ENCODE assay signal across 12 cellular contexts in the genomic region with DNA sequence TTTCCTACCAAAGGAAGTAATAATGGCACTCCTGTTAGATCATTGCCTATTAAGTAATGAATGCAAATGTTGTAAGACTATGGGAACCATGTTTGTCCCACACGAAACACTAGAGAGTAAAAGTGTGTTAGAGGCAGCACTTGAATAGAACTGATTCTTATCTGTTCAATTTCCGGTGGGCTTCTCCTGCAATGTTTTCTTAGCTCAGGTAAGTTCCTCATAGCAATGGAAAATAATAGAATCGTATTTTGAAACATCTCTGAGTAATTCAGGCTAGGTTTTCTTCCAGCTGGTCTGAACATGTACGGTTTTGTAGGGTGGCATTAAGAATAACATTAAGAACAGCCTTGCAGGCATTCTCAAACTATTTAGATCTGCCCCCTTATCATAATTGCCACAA.
DNase-seq lines count a peak whose midpoint lies in the region; ATAC-seq and TF ChIP-seq lines count a peak whose summit lies in the region.
"Had no signal": no experiment of that assay in that cellular context is flagged by ENCODE, and none has a peak within 500 bp of the region (broad histone marks: within the 10 kb centered on the region; RNA-seq: fewer than 3 reads in every experiment).

No MANE protein-coding gene starts in this region.

- POLR2A ChIA-PET in RWPE1 (lab: Yijun Ruan, JAX; ENCODE audit: low non-redundant PET), result no interaction called here

- DNase-seq in HPDE6-E6E7 (ENCODE audit: extremely low spot score) (peak; percentile 38), RWPE1 (ENCODE audit: low spot score) (peak; percentile 25), epithelial cell of prostate (ENCODE audit: low read depth, low spot score) (peak; percentile 57), right lobe of liver (no peak), HK-2 (ENCODE audit: unreplicated experiment) (no peak), SW 1271 (lab: John Stamatoyannopoulos, UW) (no peak)
- DNase-seq: C1 segment of cervical spinal cord; CD4-positive, alpha-beta memory T cell; DMS79 treated with DMSO at 0.1 percent for 48 hours; GDM1 had no signal

- no peaks in the 10 kb centered on the region for H3K9me3 ChIP-seq in right lobe of liver
- H3K9me3 ChIP-seq: HAP-1 had no signal

- CTCF ChIA-PET in RWPE1 (lab: Yijun Ruan, JAX), result interaction anchor here (0.9 kb wide), 1 partner anchor 16 kb away, joined by 3 read pairs; no protein-coding TSS in a partner anchor

- intact Hi-C loops in right lobe of liver (cut with DNase I), result no loop called here

- H3K36me3 ChIP-seq in right lobe of liver, result no peaks in the 10 kb centered on the region
- H3K36me3 ChIP-seq: HAP-1 had no signal

- no peak overlapping the region for H3K4me3 ChIP-seq in right lobe of liver
- H3K4me3 ChIP-seq: HAP-1 had no signal

- no peaks in the 10 kb centered on the region for H3K27me3 ChIP-seq in right lobe of liver

- TF ChIP-seq POLR2A in right lobe of liver (IDR thresholded peaks at IDR 0.05), result no peak

- TF ChIP-seq CTCF in RWPE1 (conservative IDR thresholded peaks at IDR 0.05; ENCODE audit: low read depth) (no peak), right lobe of liver (IDR thresholded peaks at IDR 0.05) (no peak)

- no peak for ATAC-seq in right lobe of liver
- no peak for ATAC-seq in HG02852 (IDR thresholded peaks at IDR 0.05; ENCODE audit: unreplicated experiment)

- peaks cover 0 to 51% (median 17%) of the 10 kb centered on the region in 4 donors for H3K4me1 ChIP-seq in right lobe of liver

- H3K27ac ChIP-seq in RWPE1 (no peak overlapping the region), epithelial cell of prostate (peak overlapping the region; percentile 82), right lobe of liver (peak overlapping the region; percentile 68 to 89 (median 73))

- 61% methylated on average over 4 of the region's 4 CpGs for WGBS in right lobe of liver (ENCODE audit: insufficient coverage, low coverage, low lambda C conversion rate, missing lambda C conversion rate)

Comparison
In these comparisons a context has a peak if more than half of its experiments do, and no peak if none do; other contexts are left out.
1. DNase-seq: peak in HPDE6-E6E7 (single experiment), RWPE1 (single experiment) and epithelial cell of prostate (single experiment); none in right lobe of liver (0 of 3), HK-2 (single experiment) and SW 1271 (0 of 2).